ENCODE assay signal across 23 cellular contexts in the genomic region with DNA sequence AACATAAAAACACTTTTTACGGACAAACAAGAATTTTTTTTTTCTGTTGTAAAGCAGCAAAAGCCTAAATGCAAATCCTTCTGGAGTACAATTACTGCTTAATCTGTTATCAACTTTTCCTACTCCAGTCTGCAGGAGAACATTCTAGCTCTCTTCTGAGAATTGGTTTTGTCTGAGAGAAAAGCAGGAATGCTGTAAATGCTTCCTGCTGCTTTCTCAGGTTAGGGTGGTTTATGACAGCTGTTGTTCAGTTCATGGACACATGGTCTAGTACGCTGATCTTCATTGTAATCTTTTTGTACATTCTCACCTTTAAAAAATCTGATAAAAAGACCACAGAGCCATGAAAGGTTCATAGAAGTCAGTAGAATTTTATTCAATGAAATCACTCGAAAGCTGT.
DNase-seq lines count a peak whose midpoint lies in the region; ATAC-seq and TF ChIP-seq lines count a peak whose summit lies in the region.
"Had no signal": no experiment of that assay in that cellular context is flagged by ENCODE, and none has a peak within 500 bp of the region (broad histone marks: within the 10 kb centered on the region; RNA-seq: fewer than 3 reads in every experiment).

No MANE protein-coding gene starts in this region.

- H3K27ac ChIP-seq in heart right ventricle (peak overlapping the region in 7 of 10 donors; percentile 15 to 67 (median 25)), sigmoid colon (peak overlapping the region; percentile 66 to 80 (median 70))
- H3K27ac ChIP-seq: BLaER1 had no signal

- no peak for ATAC-seq in heart right ventricle
- ATAC-seq in GM21423 (IDR thresholded peaks at IDR 0.05; ENCODE audit: unreplicated experiment) = no peak
- ATAC-seq in GM21447 (IDR thresholded peaks at IDR 0.05; ENCODE audit: unreplicated experiment) = no peak

- peak overlapping the region; percentile 82 for H3K9ac ChIP-seq in adipocyte (ENCODE audit: low read length)
- H3K9ac ChIP-seq: BLaER1, SK-N-SH had no signal

- WGBS in heart right ventricle, 2 donors = 85 to 86% methylated on average over 3 of the region's 3 CpGs
- 96 to 98% methylated on average over 3 of the region's 3 CpGs for WGBS in sigmoid colon, 2 donors

- H3K27me3 ChIP-seq in heart right ventricle (no peaks in the 10 kb centered on the region), adipocyte (replicated peaks; ENCODE audit: control insufficient read depth, insufficient read depth, low read length) (no peaks in the 10 kb centered on the region), sigmoid colon (no peaks in the 10 kb centered on the region)
- H3K27me3 ChIP-seq: BLaER1 had no signal

- H3K9me3 ChIP-seq in heart right ventricle (peaks cover 0 to 8% (median 5%) of the 10 kb centered on the region in 11 donors), adipocyte (ENCODE audit: control insufficient read depth, low read length) (no peaks in the 10 kb centered on the region), sigmoid colon (no peaks in the 10 kb centered on the region)
- H3K9me3 ChIP-seq: BLaER1, HAP-1, SK-N-SH had no signal

- TF ChIP-seq POLR2A in sigmoid colon (IDR thresholded peaks at IDR 0.05) = no peak

- H3K4me3 ChIP-seq in heart right ventricle (no peak overlapping the region), adipocyte (ENCODE audit: low read length) (no peak overlapping the region), sigmoid colon (no peak overlapping the region)
- H3K4me3 ChIP-seq: BLaER1, HAP-1 had no signal

- H3K4me1 ChIP-seq in heart right ventricle = peaks cover 10 to 76% (median 54%) of the 10 kb centered on the region in 9 donors
- H3K4me1 ChIP-seq in adipocyte (ENCODE audit: control insufficient read depth, insufficient read depth, low read length) = peaks cover 71% of the 10 kb centered on the region
- H3K4me1 ChIP-seq in sigmoid colon = peaks cover 0 to 84% (median 55%) of the 10 kb centered on the region in 4 donors
- H3K4me1 ChIP-seq: BLaER1 had no signal

- intact Hi-C loops in heart right ventricle (cut with DNase I) (no loop called here), cardiac septum (cut with DNase I) (no loop called here), sigmoid colon (cut with DNase I) (no loop called here)

- H3K36me3 ChIP-seq in heart right ventricle = peaks cover 0 to 18% (median 0%) of the 10 kb centered on the region in 9 donors
- H3K36me3 ChIP-seq in adipocyte (ENCODE audit: control insufficient read depth, insufficient read depth, low read length, severe bottlenecking) = peaks cover 29% of the 10 kb centered on the region
- H3K36me3 ChIP-seq in sigmoid colon = peaks cover 0 to 3% (median 0%) of the 10 kb centered on the region in 4 donors

- TF ChIP-seq EP300 in sigmoid colon (IDR thresholded peaks at IDR 0.05) = no peak

- TF ChIP-seq CTCF in heart right ventricle (IDR thresholded peaks at IDR 0.05) = no peak
- TF ChIP-seq CTCF in sigmoid colon (IDR thresholded peaks at IDR 0.05) = no peak

- DNase-seq in heart right ventricle (no peak), cardiac septum (ENCODE audit: low spot score) (no peak), adipocyte (ENCODE audit: low read depth) (no peak), sigmoid colon (no peak), NCI-H2107 treated with DMSO at 0.1 percent for 48 hours (lab: John Stamatoyannopoulos, UW; ENCODE audit: unreplicated experiment) (no peak)
- DNase-seq: CD4-positive, CD25-positive, alpha-beta regulatory T cell; DMS153; DND-41; GOT3; HFFc6; NCI-H1092; NCI-H1417 treated with DMSO at 0.1 percent for 48 hours; NCI-H187; NCI-H2081 treated with DMSO at 0.1 percent for 48 hours; NCI-H446; NCI-H524 treated with DMSO at 0.1 percent for 48 hours; NCI-H774; SIG-M5; SK-N-SH had no signal
